Comparison of ENCODE assay signal across 15 cellular contexts in the genomic region with DNA sequence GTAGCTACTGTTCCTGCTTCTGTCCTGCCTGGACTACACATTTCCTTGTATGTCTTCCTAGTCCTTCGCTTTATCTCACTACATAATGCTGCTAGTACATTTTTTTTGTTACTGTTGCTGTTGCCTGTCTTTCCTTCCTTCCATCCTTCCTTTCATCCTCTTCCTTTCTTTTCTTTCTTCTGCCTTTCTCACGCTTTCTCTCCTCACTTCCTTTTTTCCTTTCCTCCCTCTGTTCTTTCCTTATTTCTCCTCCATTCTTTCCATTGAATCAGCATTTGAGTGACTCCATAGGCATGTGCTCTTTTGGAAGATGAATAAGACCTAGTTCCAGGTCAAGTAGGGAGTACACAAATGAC. TPM values are rescaled to one million over a fixed set of nuclear protein-coding genes. Genes with fewer than 3 reads are reported as not detected.
A peak's percentile ranks its signal among the peaks of the same experiment; 100 is the strongest.
DNase-seq lines count a peak whose midpoint lies in the region; ATAC-seq, FAIRE-seq and TF ChIP-seq lines count a peak whose summit lies in the region.
"Had no signal": no experiment of that assay in that cellular context is flagged by ENCODE, and none has a peak within 500 bp of the region (broad histone marks: within the 10 kb centered on the region; RNA-seq: fewer than 3 reads in every experiment).

No MANE protein-coding gene starts in this region.

- H2AFZ ChIP-seq in PC-9 (no peak overlapping the region), H1 (ENCODE audit: low read length) (no peak overlapping the region)

- TF ChIP-seq RAD21 in H1 (IDR thresholded peaks at IDR 0.05 in 1 of 2, conservative IDR thresholded peaks at IDR 0.05 in 1 of 2; ENCODE audit: low read depth in 2 of 2, low read length in 2 of 2): no peak

- H3K27ac ChIP-seq in PC-9: peak overlapping the region; percentile 80
- no peak overlapping the region for H3K27ac ChIP-seq in H1 (ENCODE audit: low read depth, low read length)
- peak overlapping the region; percentile 35 to 82 (median 66) for H3K27ac ChIP-seq in sigmoid colon
- H3K27ac ChIP-seq: neutrophil, tibial artery had no signal

- BruUV-seq in PC-9 (replicated peaks; lab: Mats Ljungman, UMichigan): no TSS peak

- no peak for TF ChIP-seq EP300 in H1 (IDR thresholded peaks at IDR 0.05; ENCODE audit: borderline replicate concordance in 1 of 2, low read depth in 2 of 2, low read length in 2 of 2)
- TF ChIP-seq EP300 in sigmoid colon (IDR thresholded peaks at IDR 0.05): no peak

- H3K9ac ChIP-seq in H1 (replicated peaks in 1 of 4; ENCODE audit: extremely low read depth in 1 of 4, low read depth in 3 of 4, low read length in 3 of 4): no peak overlapping the region

- H3F3A ChIP-seq in PC-9 (ENCODE audit: insufficient read depth, low read depth): peaks cover 17% of the 10 kb centered on the region

- H2BK20ac ChIP-seq in H1 (ENCODE audit: low read length): no peak overlapping the region

- no peak overlapping the region for H4K91ac ChIP-seq in H1 (replicated peaks; ENCODE audit: insufficient read length, low read length)

- no peaks in the 10 kb centered on the region for H3K4me1 Mint-ChIP-seq in activated naive CD4-positive, alpha-beta T cell treated with anti-CD3 and anti-CD28 coated beads, Interleukin-2, amount 10 ng/mL, durations not matched to agents 7 days and 5 days

- H3K18ac ChIP-seq in H1 (ENCODE audit: extremely low read depth, low read length): no peak overlapping the region

- H3K4me3 ChIP-seq in PC-9 (no peak overlapping the region), H1 (ENCODE audit: extremely low read depth in 1 of 4, insufficient read depth in 2 of 4, low read depth in 3 of 4, low read length in 4 of 4) (no peak overlapping the region), sigmoid colon (no peak overlapping the region)
- H3K4me3 ChIP-seq: tibial artery had no signal

- no peak for TF ChIP-seq POLR2A in GM12892 (IDR thresholded peaks at IDR 0.05; ENCODE audit: low read depth, low read length)
- TF ChIP-seq POLR2A in H1 (IDR thresholded peaks at IDR 0.05; ENCODE audit: control extremely low read depth in 1 of 2, low read depth in 2 of 2, low read length in 2 of 2): no peak
- no peak for TF ChIP-seq POLR2A in sigmoid colon (IDR thresholded peaks at IDR 0.05)

- H2BK15ac ChIP-seq in H1 (ENCODE audit: low read length): no peak overlapping the region

- no peak for TF ChIP-seq CTCF in PC-9 (conservative IDR thresholded peaks at IDR 0.05)
- no peak for TF ChIP-seq CTCF in H1 (IDR thresholded peaks at IDR 0.05; ENCODE audit: control extremely low read depth in 1 of 3, insufficient read depth in 1 of 3, low read depth in 1 of 3, low read length in 3 of 3)
- no peak for TF ChIP-seq CTCF in sigmoid colon (IDR thresholded peaks at IDR 0.05)

- H2BK120ac ChIP-seq in H1 (replicated peaks; ENCODE audit: low read depth, low read length): no peak overlapping the region

- no peaks in the 10 kb centered on the region for H3K27me3 ChIP-seq in PC-9 (ENCODE audit: insufficient read depth, low read depth)
- no peaks in the 10 kb centered on the region for H3K27me3 ChIP-seq in H1 (replicated peaks in 1 of 4; ENCODE audit: control insufficient read depth in 3 of 4, extremely low read depth in 1 of 4, insufficient read depth in 3 of 4, low read length in 3 of 4)
- H3K27me3 ChIP-seq in sigmoid colon: no peaks in the 10 kb centered on the region
- H3K27me3 ChIP-seq: neutrophil, tibial artery had no signal

- H4K20me1 ChIP-seq in PC-9 (ENCODE audit: insufficient read depth): no peaks in the 10 kb centered on the region
- H4K20me1 ChIP-seq in H1 (replicated peaks in 1 of 2; ENCODE audit: control insufficient read depth in 1 of 2, insufficient read depth in 2 of 2, low read length in 2 of 2): no peaks in the 10 kb centered on the region

- no peaks in the 10 kb centered on the region; the same call in 1 of the 2 replicates for H3K79me1 ChIP-seq in H1 (ENCODE audit: low read depth, low read length)

- no peak overlapping the region for H2AK5ac ChIP-seq in H1 (ENCODE audit: low read depth, low read length)

- no peak overlapping the region for H3K4me3 Mint-ChIP-seq in activated naive CD4-positive, alpha-beta T cell treated with anti-CD3 and anti-CD28 coated beads, Interleukin-2, amount 10 ng/mL, durations not matched to agents 7 days and 5 days
- H3K4me3 Mint-ChIP-seq: activated B cell treated with CpG ODN at 0.5 μM for 24 hours, B cell had no signal

- H3K4me2 ChIP-seq in PC-9 (peak overlapping the region; percentile 23; the same call in 1 of the 2 replicates), H1 (ENCODE audit: insufficient read depth in 1 of 2, low read depth in 2 of 2, low read length in 2 of 2) (no peak overlapping the region)

- H3K27ac Mint-ChIP-seq in activated naive CD4-positive, alpha-beta T cell treated with anti-CD3 and anti-CD28 coated beads, Interleukin-2, amount 10 ng/mL, durations not matched to agents 7 days and 5 days: no peak overlapping the region
- H3K27ac Mint-ChIP-seq: activated B cell treated with CpG ODN at 0.5 μM for 24 hours, B cell had no signal

- peaks cover 23% of the 10 kb centered on the region for H3K4me1 ChIP-seq in PC-9 (replicated peaks; ENCODE audit: insufficient read depth)
- H3K4me1 ChIP-seq in H1 (replicated peaks in 1 of 4; ENCODE audit: control insufficient read depth in 3 of 4, insufficient read depth in 4 of 4, low read length in 3 of 4): peaks cover 0 to 9% (median 5%) of the 10 kb centered on the region in 4 experiments; a peak in 6 of 7 replicates
- peaks cover 0 to 21% (median 19%) of the 10 kb centered on the region in 4 donors for H3K4me1 ChIP-seq in sigmoid colon
- H3K4me1 ChIP-seq: tibial artery had no signal

- no peaks in the 10 kb centered on the region for H3K23me2 ChIP-seq in H1 (ENCODE audit: low read depth, low read length)

- H3K27me3 Mint-ChIP-seq in activated naive CD4-positive, alpha-beta T cell treated with anti-CD3 and anti-CD28 coated beads, Interleukin-2, amount 10 ng/mL, durations not matched to agents 7 days and 5 days: no peaks in the 10 kb centered on the region
- H3K27me3 Mint-ChIP-seq: activated B cell treated with CpG ODN at 0.5 μM for 24 hours, B cell had no signal

- POLR2A ChIA-PET in PC-9 (lab: Charles Lee; ENCODE audit: unreplicated experiment): no interaction called here
- POLR2A ChIA-PET in H1 (lab: Charles Lee; ENCODE audit: partially characterized antibody): no interaction called here

- ATAC-seq in HG02759 (IDR thresholded peaks at IDR 0.05; ENCODE audit: unreplicated experiment) (no peak), GM19455 (IDR thresholded peaks at IDR 0.05; ENCODE audit: unreplicated experiment) (no peak)

- no peaks in the 10 kb centered on the region for H3K9me3 ChIP-seq in PC-9 (ENCODE audit: insufficient read depth, low read depth)
- no peaks in the 10 kb centered on the region for H3K9me3 ChIP-seq in H1 (ENCODE audit: insufficient read depth in 2 of 2, low read depth in 1 of 2, low read length in 1 of 2)
- no peaks in the 10 kb centered on the region for H3K9me3 ChIP-seq in sigmoid colon
- H3K9me3 ChIP-seq: neutrophil, tibial artery had no signal

- H3K56ac ChIP-seq in H1 (replicated peaks; ENCODE audit: insufficient read length, low read depth, low read length): no peak overlapping the region

- H3K9me2 ChIP-seq in PC-9 (ENCODE audit: insufficient read depth): no peaks in the 10 kb centered on the region

- no peak overlapping the region for H2BK12ac ChIP-seq in H1 (ENCODE audit: low read depth, low read length)

- H3K36me3 ChIP-seq in PC-9 (ENCODE audit: low read depth): peaks cover 4% of the 10 kb centered on the region; the same call in 1 of the 2 replicates
- H3K36me3 ChIP-seq in H1 (ENCODE audit: control insufficient read depth in 2 of 4, insufficient read depth in 4 of 4, low read length in 3 of 4): peaks cover 0 to 6% (median 4%) of the 10 kb centered on the region in 4 experiments; a peak in 3 of 8 replicates
- peaks cover 0 to 18% (median 0%) of the 10 kb centered on the region in 4 donors for H3K36me3 ChIP-seq in sigmoid colon

- H3K36me3 Mint-ChIP-seq in activated naive CD4-positive, alpha-beta T cell treated with anti-CD3 and anti-CD28 coated beads, Interleukin-2, amount 10 ng/mL, durations not matched to agents 7 days and 5 days: peaks cover 21% of the 10 kb centered on the region

- WGBS in H1 (ENCODE audit: extremely low coverage in 1 of 2, insufficient coverage in 1 of 2, insufficient read length in 1 of 2, insufficient replicate concordance in 2 of 2, low coverage in 1 of 2, low lambda C conversion rate in 2 of 2, missing lambda C conversion rate in 1 of 2), 2 experiments: 86% methylated on average over 2 of the region's 2 CpGs; no CpG with 5 or more reads in 1 of the 2 experiments
- WGBS in sigmoid colon, 2 donors: 91 to 95% methylated on average over 2 of the region's 2 CpGs

- FAIRE-seq in GM12892 (lab: Jason Lieb, UNC) (peak; percentile 56), H1 (lab: Jason Lieb, UNC) (no peak)

- no peaks in the 10 kb centered on the region for H3K9me3 Mint-ChIP-seq in activated naive CD4-positive, alpha-beta T cell treated with anti-CD3 and anti-CD28 coated beads, Interleukin-2, amount 10 ng/mL, durations not matched to agents 7 days and 5 days
- H3K9me3 Mint-ChIP-seq: activated B cell treated with CpG ODN at 0.5 μM for 24 hours had no signal

- CTCF ChIA-PET in PC-9 (lab: Charles Lee) (no interaction called here), H1 (lab: Charles Lee; ENCODE audit: partially characterized antibody) (interaction anchor here (1.2 to 1.3 kb wide), 2 partner anchors 8 to 16 kb away, joined by 3 read pairs; no protein-coding TSS in a partner anchor)
- CTCF ChIA-PET in activated naive CD4-positive, alpha-beta T cell treated with anti-CD3 and anti-CD28 coated beads, Interleukin-2, amount 10 ng/mL, durations not matched to agents 7 days and 5 days (lab: Charles Lee): no interaction called here

- H3K23ac ChIP-seq in H1 (ENCODE audit: insufficient read length): no peak overlapping the region

- H4K8ac ChIP-seq in H1 (ENCODE audit: extremely low read depth, insufficient read depth, low read length): no peak overlapping the region

- intact Hi-C loops in PC-9 (cut with micrococcal nuclease; ENCODE audit: unreplicated experiment) (no loop called here), sigmoid colon (cut with DNase I) (loop anchor here (5.0 kb wide), 1 partner anchor 46 kb away; the partner anchor contains the start of gene MAP3K4)

- peak overlapping the region; percentile 63 for H3K4ac ChIP-seq in H1 (replicated peaks; ENCODE audit: insufficient read length, low read depth, low read length)

- no peak overlapping the region for H4K5ac ChIP-seq in H1 (ENCODE audit: insufficient read length, low read depth, low read length)

- H3K79me2 ChIP-seq in PC-9 (ENCODE audit: low read depth) (no peaks in the 10 kb centered on the region), H1 (ENCODE audit: control insufficient read depth in 1 of 2, insufficient read depth in 2 of 2, low read length in 2 of 2) (peaks cover 0 to 4% of the 10 kb centered on the region in 2 experiments; a peak in 2 of 4 replicates)

- H3K14ac ChIP-seq in H1 (ENCODE audit: insufficient read length): no peak overlapping the region

- H2BK5ac ChIP-seq in H1 (ENCODE audit: low read depth, low read length): no peak overlapping the region

- DNase-seq in GM12892 (ENCODE audit: insufficient read length) (no peak), PC-9 (no peak), H1 (ENCODE audit: low read depth in 1 of 2, low spot score in 2 of 2) (no peak), sigmoid colon (no peak)
- no peak for DNase-seq in stimulated activated CD4-positive, alpha-beta T cell treated with anti-CD3 and anti-CD28 coated beads, Interleukin-4, amount 100 ng/mL, for 1 hour
- DNase-seq in activated naive CD4-positive, alpha-beta T cell treated with anti-CD3 and anti-CD28 coated beads, Interleukin-2, amount 10 ng/mL, durations not matched to agents 7 days and 5 days: no peak
- DNase-seq: activated B cell treated with CpG ODN at 0.5 μM for 24 hours; cortex of kidney; NCI-H2171; stimulated activated CD4-positive, alpha-beta T cell treated with anti-CD3 and anti-CD28 coated beads, Interleukin-12 subunit alpha, Interleukin-12 subunit beta, amount 100 ng/mL, for 4 hours; tibial artery had no signal

RNA-seq across cellular contexts. Expression of gene MAP3K4, which starts 46.3 kb away (rescaled TPM):
- 20.9 TPM for polyA plus RNA-seq in GM12892 (2012; ENCODE audit: missing spikeins)
- total RNA-seq in PC-9 (2021) (13.0 and 20.0 TPM in 2 replicates), sigmoid colon (10 to 100 TPM; 22.7 to 79.2 (median 27.5) TPM)
- 51.6 and 54.1 TPM in 2 replicates for total RNA-seq in H1 (2021; fragmentation: NEBNext Ultra II Directional; extraction: Animal tissue kit (Norgen Biotek cat#: 25700))
- polyA plus RNA-seq in H1 (2011; rRNA removed) (16.6 and 17.4 TPM in 2 replicates), sigmoid colon (10 to 100 TPM in 1 of 3 donors, 1 to 10 TPM in 2; 4.6 to 12.7 (median 9.0) TPM)
- 25.8 TPM for polyA plus RNA-seq in H1 (2011; cell fraction: cytosol; rRNA removed)
- 39.6 TPM for polyA plus RNA-seq in H1 (2011; cell fraction: nucleus; rRNA removed)
- 27.5 to 32.5 TPM (median 28.5 TPM) in 4 replicates for polyA plus RNA-seq in H1 (2012, experiment 1 of 2)
- 1.8 TPM for polyA plus RNA-seq in H1 (2012, experiment 2 of 2)
- 32.5 TPM for polyA plus RNA-seq in H1 (2013, experiment 1 of 2)
- polyA plus RNA-seq in H1 (2013, experiment 2 of 2): 36.0 TPM
- polyA minus RNA-seq in H1 (2011; rRNA and poly(A)+ RNA removed): 36.8 and 37.8 TPM in 2 replicates
- 31.8 TPM for polyA minus RNA-seq in H1 (2011; cell fraction: cytosol; rRNA and poly(A)+ RNA removed)
- polyA minus RNA-seq in H1 (2011; cell fraction: nucleus; rRNA and poly(A)+ RNA removed): 93.7 TPM
